In the genomic region with DNA sequence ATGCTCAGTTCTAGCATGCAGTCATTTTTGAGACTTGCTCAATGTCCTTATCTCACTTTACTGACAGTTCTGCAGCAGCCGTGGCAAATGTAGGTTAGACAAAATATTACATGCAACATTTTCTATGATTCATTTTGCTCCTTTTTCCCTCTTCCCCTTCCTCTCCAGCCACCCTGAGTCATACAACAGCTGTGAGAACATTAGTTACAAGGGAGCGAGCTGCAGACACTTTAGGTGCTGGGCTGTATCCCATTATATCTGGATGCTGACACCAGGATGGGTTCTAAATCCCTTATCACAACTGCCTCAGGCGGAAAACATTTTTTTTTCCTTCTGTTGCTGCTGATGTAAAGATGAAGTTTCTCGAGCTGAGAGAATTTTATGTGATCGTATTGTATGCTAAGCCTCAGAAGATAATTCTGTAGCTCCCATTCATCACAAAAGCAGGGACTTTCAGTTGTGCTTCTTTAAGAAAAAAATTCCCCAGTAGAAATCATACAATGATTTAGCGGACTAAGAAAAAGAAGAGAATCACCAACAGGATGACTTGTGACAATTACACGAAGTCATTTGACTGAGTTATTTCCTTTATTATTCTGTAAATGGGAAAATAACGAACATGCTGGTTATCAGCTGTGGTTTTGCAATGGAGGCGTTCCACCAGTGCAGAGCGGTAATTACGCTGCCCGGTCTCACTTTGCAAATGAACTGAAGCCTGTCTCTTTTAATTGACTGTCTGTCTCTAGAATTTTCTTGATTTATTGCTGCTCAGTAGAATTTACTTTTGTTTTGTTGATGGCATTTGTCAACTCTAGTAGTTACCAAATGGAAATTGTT, we compare ENCODE assay signal across 11 cellular contexts.
DNase-seq lines count a peak whose midpoint lies in the region; ATAC-seq, FAIRE-seq and TF ChIP-seq lines count a peak whose summit lies in the region.
"Had no signal": no experiment of that assay in that cellular context is flagged by ENCODE, and none has a peak within 500 bp of the region (broad histone marks: within the 10 kb centered on the region; RNA-seq: fewer than 3 reads in every experiment).

No MANE protein-coding gene starts in this region.

- no peaks in the 10 kb centered on the region for H3K27me3 Mint-ChIP-seq in effector memory CD8-positive, alpha-beta T cell
- H3K27me3 Mint-ChIP-seq: activated CD8-positive, alpha-beta memory T cell treated with anti-CD3 and anti-CD28 coated beads, Interleukin-2, amount 10 ng/mL, durations not matched to agents 7 days and 5 days had no signal

- peak overlapping the region; percentile 39 to 48 for H3K4me3 Mint-ChIP-seq in effector memory CD8-positive, alpha-beta T cell
- H3K4me3 Mint-ChIP-seq: activated CD8-positive, alpha-beta memory T cell treated with anti-CD3 and anti-CD28 coated beads, Interleukin-2, amount 10 ng/mL, durations not matched to agents 7 days and 5 days had no signal

- H3K27ac Mint-ChIP-seq in effector memory CD8-positive, alpha-beta T cell: peak overlapping the region in 1 of 2 donors; percentile 75
- H3K27ac Mint-ChIP-seq: activated CD8-positive, alpha-beta memory T cell treated with anti-CD3 and anti-CD28 coated beads, Interleukin-2, amount 10 ng/mL, durations not matched to agents 7 days and 5 days had no signal

- H3K4me1 Mint-ChIP-seq in effector memory CD8-positive, alpha-beta T cell (ENCODE audit: low read depth in 2 of 2): peaks cover 20 to 23% of the 10 kb centered on the region in 2 donors

- no peaks in the 10 kb centered on the region for H3K36me3 Mint-ChIP-seq in effector memory CD8-positive, alpha-beta T cell (ENCODE audit: insufficient read depth)
- H3K36me3 Mint-ChIP-seq: activated CD8-positive, alpha-beta memory T cell treated with anti-CD3 and anti-CD28 coated beads, Interleukin-2, amount 10 ng/mL, durations not matched to agents 7 days and 5 days had no signal

- ATAC-seq in effector memory CD8-positive, alpha-beta T cell (replicated peaks): no peak
- no peak for ATAC-seq in HG03521 (IDR thresholded peaks at IDR 0.05; ENCODE audit: unreplicated experiment)
- ATAC-seq: activated CD8-positive, alpha-beta memory T cell treated with anti-CD3 and anti-CD28 coated beads, Interleukin-2, amount 10 ng/mL, durations not matched to agents 7 days and 5 days had no signal

- no peaks in the 10 kb centered on the region for H3K9me3 Mint-ChIP-seq in effector memory CD8-positive, alpha-beta T cell

- DNase-seq in H54 (ENCODE audit: insufficient read length, low spot score): peak; percentile 39
- peak; percentile 64 for DNase-seq in NOMO-1 treated with DMSO at 0.1 percent for 48 hours (lab: John Stamatoyannopoulos, UW; ENCODE audit: unreplicated experiment)
- DNase-seq in effector memory CD8-positive, alpha-beta T cell: no peak
- DNase-seq in non-pigmented ciliary epithelial cell (ENCODE audit: low read depth): peak; percentile 36
- no peak for DNase-seq in Ammon's horn (ENCODE audit: low spot score)
- DNase-seq in HPDE6-E6E7 (ENCODE audit: extremely low spot score): no peak
- DNase-seq: activated CD8-positive, alpha-beta memory T cell treated with anti-CD3 and anti-CD28 coated beads, Interleukin-2, amount 10 ng/mL, durations not matched to agents 7 days and 5 days; DND-41; foreskin melanocyte; right lobe of liver had no signal

- FAIRE-seq in H54 (lab: Jason Lieb, UNC): peak; percentile 80

- TF ChIP-seq POLR2A in H54 (IDR thresholded peaks at IDR 0.05; ENCODE audit: low read depth, low read length): no peak

Comparison
In these comparisons a context has a peak if more than half of its experiments do, and no peak if none do; other contexts are left out.
1. DNase-seq: peak in H54 (single experiment), NOMO-1 treated with DMSO at 0.1 percent for 48 hours (single experiment) and non-pigmented ciliary epithelial cell (single experiment); none in effector memory CD8-positive, alpha-beta T cell (0 of 3), Ammon's horn (single experiment) and HPDE6-E6E7 (single experiment).